ENCODE assay signal across 19 cellular contexts in the genomic region with DNA sequence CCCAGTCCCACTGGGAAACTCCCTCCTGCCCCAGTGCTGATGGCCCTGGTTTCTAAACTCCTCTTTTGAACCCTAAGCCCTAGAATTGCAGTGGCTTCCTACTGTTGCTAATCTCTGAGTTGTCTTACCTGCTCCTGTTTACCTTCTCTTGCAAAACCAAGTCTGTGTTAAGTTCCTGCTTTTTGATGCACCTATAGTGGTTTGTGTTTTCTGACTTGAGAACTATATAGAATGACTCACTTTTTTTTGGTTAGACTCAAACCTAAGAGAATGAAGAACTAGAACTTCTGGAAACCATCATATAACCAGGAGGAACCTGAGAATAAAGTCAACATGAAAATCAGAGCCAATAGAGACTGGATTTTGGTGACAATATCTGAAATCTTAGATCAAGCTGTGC. TPM values are rescaled to one million over a fixed set of nuclear protein-coding genes. Genes with fewer than 3 reads are reported as not detected.
A peak's percentile ranks its signal among the peaks of the same experiment; 100 is the strongest.
DNase-seq lines count a peak whose midpoint lies in the region; ATAC-seq and TF ChIP-seq lines count a peak whose summit lies in the region.
"Had no signal": no experiment of that assay in that cellular context is flagged by ENCODE, and none has a peak within 500 bp of the region (broad histone marks: within the 10 kb centered on the region; RNA-seq: fewer than 3 reads in every experiment).

No MANE protein-coding gene starts in this region.

- BruUV-seq in mammary epithelial cell (replicated peaks; lab: Mats Ljungman, UMichigan) (no TSS peak), MCF 10A (replicated peaks; lab: Mats Ljungman, UMichigan) (no TSS peak)

- no peaks in the 10 kb centered on the region for H4K20me1 ChIP-seq in mammary epithelial cell (ENCODE audit: insufficient read depth, low read length)

- POLR2A ChIA-PET in MCF 10A (lab: Yijun Ruan, JAX) = interaction anchor here (1.0 kb wide), 1 partner anchor 112 kb away, joined by 3 read pairs; no protein-coding TSS in a partner anchor
- POLR2A ChIA-PET in activated CD8-positive, alpha-beta T cell treated with anti-CD3 and anti-CD28 coated beads for 36 hours (lab: Charles Lee) = no interaction called here

- H3K4me3 ChIP-seq in mammary epithelial cell (replicated peaks in 1 of 3; ENCODE audit: insufficient read depth in 1 of 3, low read depth in 2 of 3, low read length in 3 of 3) = no peak overlapping the region
- H3K4me3 ChIP-seq: A549, transverse colon had no signal

- dilution Hi-C loops in mammary epithelial cell (cut with HindIII; ENCODE audit: low sequenced_read_pairs) = loop anchor here (10.0 kb wide), 1 partner anchor 487 kb away; no protein-coding TSS in a partner anchor

- H3K36me3 Mint-ChIP-seq in MCF 10A (ENCODE audit: insufficient read depth, unreplicated experiment) = no peaks in the 10 kb centered on the region
- no peaks in the 10 kb centered on the region for H3K36me3 Mint-ChIP-seq in stimulated activated naive B cell treated with anti-CD40 and anti-IgM and Interleukin-4, amounts not matched to agents 10 μg/mL and 1 μg/mL and 100 μg/mL, for 72 hours
- no peaks in the 10 kb centered on the region for H3K36me3 Mint-ChIP-seq in activated CD8-positive, alpha-beta T cell treated with anti-CD3 and anti-CD28 coated beads for 36 hours (ENCODE audit: low read depth)
- H3K36me3 Mint-ChIP-seq: activated naive CD8-positive, alpha-beta T cell had no signal

- no peaks in the 10 kb centered on the region for H3K9me3 Mint-ChIP-seq in MCF 10A (ENCODE audit: unreplicated experiment)
- no peaks in the 10 kb centered on the region for H3K9me3 Mint-ChIP-seq in stimulated activated naive B cell treated with anti-CD40 and anti-IgM and Interleukin-4, amounts not matched to agents 10 μg/mL and 1 μg/mL and 100 μg/mL, for 72 hours
- no peaks in the 10 kb centered on the region for H3K9me3 Mint-ChIP-seq in activated CD8-positive, alpha-beta T cell treated with anti-CD3 and anti-CD28 coated beads for 36 hours

- H3K4me1 ChIP-seq in mammary epithelial cell (ENCODE audit: insufficient read depth, low read length) = peaks cover 10% of the 10 kb centered on the region

- H3K9ac ChIP-seq in mammary epithelial cell (ENCODE audit: insufficient read depth, low read length) = no peak overlapping the region

- H2AFZ ChIP-seq in mammary epithelial cell (ENCODE audit: low read depth, low read length) = peak overlapping the region; percentile 6

- peaks cover 17% of the 10 kb centered on the region for H3K27me3 Mint-ChIP-seq in MCF 10A (ENCODE audit: insufficient read depth, unreplicated experiment)
- peaks cover 19 to 24% of the 10 kb centered on the region in 2 donors for H3K27me3 Mint-ChIP-seq in stimulated activated naive B cell treated with anti-CD40 and anti-IgM and Interleukin-4, amounts not matched to agents 10 μg/mL and 1 μg/mL and 100 μg/mL, for 72 hours
- peaks cover 21% of the 10 kb centered on the region for H3K27me3 Mint-ChIP-seq in activated CD8-positive, alpha-beta T cell treated with anti-CD3 and anti-CD28 coated beads for 36 hours

- TF ChIP-seq CTCF in mammary epithelial cell (conservative IDR thresholded peaks at IDR 0.05 in 1 of 2, IDR thresholded peaks at IDR 0.05 in 1 of 2; ENCODE audit: extremely low read depth in 1 of 2, insufficient read depth in 1 of 2, low read depth in 1 of 2, low read length in 2 of 2) (no peak), MCF 10A (IDR thresholded peaks at IDR 0.05; ENCODE audit: unreplicated experiment) (no peak)
- TF ChIP-seq CTCF in activated CD8-positive, alpha-beta T cell treated with anti-CD3 and anti-CD28 coated beads for 36 hours (IDR thresholded peaks at IDR 0.05) = no peak

- no peak overlapping the region for H3K27ac Mint-ChIP-seq in MCF 10A (ENCODE audit: low read depth, unreplicated experiment)
- H3K27ac Mint-ChIP-seq in stimulated activated naive B cell treated with anti-CD40 and anti-IgM and Interleukin-4, amounts not matched to agents 10 μg/mL and 1 μg/mL and 100 μg/mL, for 72 hours = no peak overlapping the region
- no peak overlapping the region for H3K27ac Mint-ChIP-seq in activated CD8-positive, alpha-beta T cell treated with anti-CD3 and anti-CD28 coated beads for 36 hours
- H3K27ac Mint-ChIP-seq: activated naive CD8-positive, alpha-beta T cell; progenitor cell of endocrine pancreas had no signal

- no peaks in the 10 kb centered on the region for H3K79me2 ChIP-seq in mammary epithelial cell (ENCODE audit: insufficient read depth, low read length)

- H3K4me1 Mint-ChIP-seq in MCF 10A (ENCODE audit: insufficient read depth, unreplicated experiment) = peaks cover 8% of the 10 kb centered on the region
- peaks cover 8 to 18% of the 10 kb centered on the region in 2 donors for H3K4me1 Mint-ChIP-seq in stimulated activated naive B cell treated with anti-CD40 and anti-IgM and Interleukin-4, amounts not matched to agents 10 μg/mL and 1 μg/mL and 100 μg/mL, for 72 hours
- H3K4me1 Mint-ChIP-seq in activated CD8-positive, alpha-beta T cell treated with anti-CD3 and anti-CD28 coated beads for 36 hours (ENCODE audit: low read depth) = peaks cover 3% of the 10 kb centered on the region

- in situ Hi-C loops in mammary epithelial cell (cut with MboI; ENCODE audit: low sequenced_read_pairs in 2 of 2) = loop anchor here in 1 of 2 donors (25.0 kb wide), 2 partner anchors 206 to 331 kb away; a partner anchor contains a TSS

- CTCF ChIA-PET in mammary epithelial cell (lab: Charles Lee; ENCODE audit: low non-redundant PET) = interaction anchor here (0.5 kb wide), 1 partner anchor 220 kb away, joined by 6 read pairs; no protein-coding TSS in a partner anchor
- CTCF ChIA-PET in MCF 10A (lab: Yijun Ruan, JAX) = interaction anchor here (0.6 to 1.9 kb wide), 7 partner anchors 13 to 516 kb away, joined by 3 to 11 read pairs (median 3); no protein-coding TSS in a partner anchor
- CTCF ChIA-PET in activated CD8-positive, alpha-beta T cell treated with anti-CD3 and anti-CD28 coated beads for 36 hours (lab: Charles Lee) = no interaction called here

- H3K36me3 ChIP-seq in mammary epithelial cell (ENCODE audit: insufficient read depth, low read length) = no peaks in the 10 kb centered on the region
- H3K36me3 ChIP-seq: transverse colon had no signal

- no peak overlapping the region for H3K4me3 Mint-ChIP-seq in MCF 10A (ENCODE audit: unreplicated experiment)
- peak overlapping the region in 1 of 2 donors; percentile 37 for H3K4me3 Mint-ChIP-seq in stimulated activated naive B cell treated with anti-CD40 and anti-IgM and Interleukin-4, amounts not matched to agents 10 μg/mL and 1 μg/mL and 100 μg/mL, for 72 hours
- H3K4me3 Mint-ChIP-seq in activated CD8-positive, alpha-beta T cell treated with anti-CD3 and anti-CD28 coated beads for 36 hours = no peak overlapping the region
- H3K4me3 Mint-ChIP-seq: activated naive CD8-positive, alpha-beta T cell had no signal

- ATAC-seq in HG02588 (IDR thresholded peaks at IDR 0.05; ENCODE audit: unreplicated experiment) (peak; percentile 24), HG03196 (IDR thresholded peaks at IDR 0.05; ENCODE audit: unreplicated experiment) (peak; percentile 26), HG02763 (IDR thresholded peaks at IDR 0.05; ENCODE audit: unreplicated experiment) (no peak)
- ATAC-seq in stimulated activated naive B cell treated with anti-CD40 and anti-IgM and Interleukin-4, amounts not matched to agents 10 μg/mL and 1 μg/mL and 100 μg/mL, for 72 hours (replicated peaks) = peak; percentile 61 to 63
- ATAC-seq in activated CD8-positive, alpha-beta T cell treated with anti-CD3 and anti-CD28 coated beads for 36 hours = no peak

- intact Hi-C loops in mammary epithelial cell (cut with micrococcal nuclease) = no loop called here
- intact Hi-C loops in MCF 10A (cut with micrococcal nuclease) = no loop called here
- intact Hi-C loops in activated CD8-positive, alpha-beta T cell treated with anti-CD3 and anti-CD28 coated beads for 36 hours (cut with micrococcal nuclease) = no loop called here

- H3K9me3 ChIP-seq in mammary epithelial cell (replicated peaks; ENCODE audit: insufficient read depth, low read length) = no peaks in the 10 kb centered on the region
- H3K9me3 ChIP-seq: A549, transverse colon had no signal

- no peak overlapping the region for H3K27ac ChIP-seq in mammary epithelial cell (ENCODE audit: insufficient read depth, low read depth, low read length)
- H3K27ac ChIP-seq: A549, transverse colon, VCaP had no signal

- no peaks in the 10 kb centered on the region for H3K27me3 ChIP-seq in mammary epithelial cell (ENCODE audit: insufficient read depth, low read length)
- H3K27me3 ChIP-seq: transverse colon had no signal

- no peak overlapping the region for H3K4me2 ChIP-seq in mammary epithelial cell (ENCODE audit: insufficient read depth, low read depth, low read length)
- H3K4me2 ChIP-seq: A549 had no signal

- DNase-seq in mammary epithelial cell = no peak
- no peak for DNase-seq in MCF 10A (ENCODE audit: unreplicated experiment)
- DNase-seq in stimulated activated naive B cell treated with anti-CD40 and anti-IgM and Interleukin-4, amounts not matched to agents 10 μg/mL and 1 μg/mL and 100 μg/mL, for 72 hours = no peak
- DNase-seq in activated CD8-positive, alpha-beta T cell treated with anti-CD3 and anti-CD28 coated beads for 36 hours = no peak
- no peak for DNase-seq in GOT3 (lab: John Stamatoyannopoulos, UW)
- DNase-seq: activated CD8-positive, alpha-beta memory T cell treated with anti-CD3 and anti-CD28 coated beads, Interleukin-2, amount 50 U/mL, for 4 hours; central memory CD4-positive, alpha-beta T cell; glutamatergic neuron; islet precursor cell; NCI-H2171 treated with DMSO at 0.1 percent for 48 hours; transverse colon had no signal

RNA-seq across cellular contexts. Expression of a gene that starts 5.5 kb away (rescaled TPM):
- total RNA-seq in mammary epithelial cell (10 to 100 TPM in 1 of 2 donors, 1 to 10 TPM in 1; 4.0 to 17.7 TPM), MCF 10A (2022) (29.9 and 32.6 TPM in 2 replicates)
- polyA plus RNA-seq in mammary epithelial cell = 5.1 TPM
- polyA minus RNA-seq in mammary epithelial cell = not detected
- 1 to 10 TPM; 1.3 to 2.1 TPM for total RNA-seq in activated CD8-positive, alpha-beta T cell treated with anti-CD3 and anti-CD28 coated beads for 36 hours
- total RNA-seq: HT1080 had no signal

Comparison
In these comparisons a context has a peak if more than half of its experiments do, and no peak if none do; other contexts are left out.
1. ATAC-seq: peak in HG02588 (single experiment), HG03196 (single experiment) and stimulated activated naive B cell treated with anti-CD40 and anti-IgM and Interleukin-4, amounts not matched to agents 10 μg/mL and 1 μg/mL and 100 μg/mL, for 72 hours (2 of 2); none in HG02763 (single experiment) and activated CD8-positive, alpha-beta T cell treated with anti-CD3 and anti-CD28 coated beads for 36 hours (single experiment).